In the genomic region with DNA sequence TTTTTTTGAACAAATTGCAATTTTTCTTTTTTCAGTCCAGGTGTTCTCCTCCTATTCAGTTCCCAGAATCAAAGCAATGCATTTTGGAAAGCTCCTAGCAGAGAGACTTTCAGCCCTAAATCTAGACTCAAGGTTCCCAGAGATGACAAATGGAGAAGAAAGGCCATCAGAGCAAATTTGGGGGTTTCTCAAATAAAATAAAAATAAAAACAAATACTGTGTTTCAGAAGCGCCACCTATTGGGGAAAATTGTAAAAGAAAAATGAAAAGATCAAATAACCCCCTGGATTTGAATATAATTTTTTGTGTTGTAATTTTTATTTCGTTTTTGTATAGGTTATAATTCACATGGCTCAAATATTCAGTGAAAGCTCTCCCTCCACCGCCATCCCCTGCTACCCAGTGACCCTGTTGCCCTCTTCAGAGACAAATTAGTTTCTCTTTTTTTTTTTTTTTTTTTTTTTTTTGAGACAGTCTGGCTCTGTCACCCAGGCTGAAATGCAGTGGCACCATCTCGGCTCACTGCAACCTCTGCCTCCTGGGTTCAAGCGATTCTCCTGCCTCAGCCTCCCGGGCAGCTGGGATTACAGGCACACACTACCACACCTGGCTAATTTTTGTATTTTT, we compare ENCODE assay signal across 7 cellular contexts. TPM values are rescaled to one million over a fixed set of nuclear protein-coding genes. Genes with fewer than 3 reads are reported as not detected.
A peak's percentile ranks its signal among the peaks of the same experiment; 100 is the strongest.
DNase-seq lines count a peak whose midpoint lies in the region; ATAC-seq and TF ChIP-seq lines count a peak whose summit lies in the region.

No MANE protein-coding gene starts in this region.

- intact Hi-C loops in sciatic nerve (cut with DNase I): loop anchor here (5.0 kb wide), 1 partner anchor 41 kb away; no protein-coding TSS in a partner anchor

- H3K27ac ChIP-seq in KMS-11: no peak overlapping the region

- no peaks in the 10 kb centered on the region for H3K36me3 ChIP-seq in KMS-11 (ENCODE audit: insufficient read depth)

- DNase-seq in EL: peak; percentile 29
- peak; percentile 13 for DNase-seq in amniotic stem cell (lab: John Stamatoyannopoulos, UW)
- DNase-seq in medulla oblongata (ENCODE audit: extremely low spot score): peak; percentile 30
- DNase-seq in sciatic nerve (ENCODE audit: low spot score): no peak

- no peaks in the 10 kb centered on the region for H4K20me1 ChIP-seq in KMS-11 (ENCODE audit: insufficient read depth)

- ATAC-seq in HG03571 (IDR thresholded peaks at IDR 0.05; ENCODE audit: unreplicated experiment): no peak
- no peak for ATAC-seq in sciatic nerve
- ATAC-seq in HG03469 (IDR thresholded peaks at IDR 0.05; ENCODE audit: unreplicated experiment): no peak

- no peak overlapping the region for H3K9ac ChIP-seq in KMS-11

- peak; percentile 77 for TF ChIP-seq CTCF in KMS-11 (conservative IDR thresholded peaks at IDR 0.05; ENCODE audit: low read depth, low read length)

- no peaks in the 10 kb centered on the region for H3K27me3 ChIP-seq in KMS-11 (ENCODE audit: insufficient read depth, low read depth)

- H3K4me3 ChIP-seq in KMS-11 (IDR thresholded peaks at IDR 0.05; ENCODE audit: insufficient read depth, low read depth, low read length): no peak overlapping the region

- no peaks in the 10 kb centered on the region for H3K79me2 ChIP-seq in KMS-11 (ENCODE audit: insufficient read depth, low read depth)

- H3K4me1 ChIP-seq in KMS-11 (ENCODE audit: low read depth, poor library complexity, severe bottlenecking): peaks cover 5% of the 10 kb centered on the region

- H2AFZ ChIP-seq in KMS-11 (ENCODE audit: low read depth): peak overlapping the region; percentile 41; the same call in 1 of the 2 replicates

- no peak overlapping the region for H3K4me2 ChIP-seq in KMS-11

RNA-seq across cellular contexts. Expression of gene UBE4A, which starts 6.2 kb away (rescaled TPM):
- 40.8 TPM for total RNA-seq in sciatic nerve

RNA-seq across cellular contexts. Expression of gene CD3G, which starts 9.1 kb away (rescaled TPM):
- total RNA-seq in sciatic nerve: 1.2 TPM

RNA-seq across cellular contexts. Expression of gene CD3D, which starts 10.7 kb away (rescaled TPM):
- total RNA-seq in sciatic nerve: 3.8 TPM

RNA-seq across cellular contexts. Expression of gene ATP5MG, which starts 48.2 kb away (rescaled TPM):
- 117 TPM for total RNA-seq in sciatic nerve

RNA-seq across cellular contexts. Expression of gene CD3E, which starts 48.7 kb away (rescaled TPM):
- total RNA-seq in sciatic nerve: 2.5 TPM
